Comparison of ENCODE assay signal across 1 cellular context in the genomic region with DNA sequence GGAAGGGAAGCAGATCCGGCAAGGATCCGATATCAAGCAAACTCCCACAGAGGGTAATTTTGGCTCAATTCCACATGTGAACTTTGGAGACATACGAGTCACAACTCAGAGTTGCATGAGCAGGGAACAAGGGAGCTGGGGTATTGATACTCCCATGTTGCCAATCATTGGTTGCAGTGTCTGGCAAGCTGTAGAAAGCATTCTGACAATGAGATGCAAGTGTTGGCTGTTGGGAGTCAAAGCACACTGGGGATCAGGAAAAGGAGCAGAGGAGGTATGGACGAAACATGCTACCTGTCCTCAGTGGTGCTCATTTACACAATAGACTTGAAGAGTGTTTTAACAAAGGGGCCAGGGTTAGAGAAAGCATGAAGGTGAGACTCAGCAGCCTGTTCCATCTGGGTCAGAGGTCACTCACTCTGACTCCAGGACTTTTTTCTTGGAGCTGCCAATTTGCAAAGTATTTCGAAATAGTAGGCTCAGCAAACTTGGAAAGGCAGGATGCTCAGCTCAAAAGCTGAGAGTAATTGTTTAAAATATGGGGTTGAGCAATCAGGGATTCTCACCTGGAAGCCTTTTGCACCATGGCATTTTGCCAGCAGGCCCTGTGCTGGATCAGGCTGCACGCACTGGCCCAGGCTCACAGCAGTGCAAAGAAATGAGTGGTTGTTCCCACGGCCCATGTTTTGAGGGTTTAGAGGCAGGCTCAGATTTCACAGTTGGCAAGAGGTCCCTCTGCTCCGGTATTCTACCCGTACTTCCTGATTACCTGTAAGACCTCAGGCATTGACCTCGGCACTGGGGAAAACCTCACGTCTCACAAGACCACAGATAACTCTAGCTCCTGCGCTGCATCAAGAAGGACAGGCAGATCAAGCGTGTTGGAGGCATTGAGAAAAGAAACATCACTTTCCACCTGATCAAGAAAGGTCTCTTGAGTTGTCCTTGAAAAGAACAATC.
A peak's percentile ranks its signal among the peaks of the same experiment; 100 is the strongest.
TF ChIP-seq lines count a peak whose summit lies in the region.

No MANE protein-coding gene starts in this region.

TF ChIP-seq in HepG2, 621 proteins besides CTCF, POLR2A, EP300 and RAD21 (continued from another document):
- TF ChIP-seq, protein P1, sequence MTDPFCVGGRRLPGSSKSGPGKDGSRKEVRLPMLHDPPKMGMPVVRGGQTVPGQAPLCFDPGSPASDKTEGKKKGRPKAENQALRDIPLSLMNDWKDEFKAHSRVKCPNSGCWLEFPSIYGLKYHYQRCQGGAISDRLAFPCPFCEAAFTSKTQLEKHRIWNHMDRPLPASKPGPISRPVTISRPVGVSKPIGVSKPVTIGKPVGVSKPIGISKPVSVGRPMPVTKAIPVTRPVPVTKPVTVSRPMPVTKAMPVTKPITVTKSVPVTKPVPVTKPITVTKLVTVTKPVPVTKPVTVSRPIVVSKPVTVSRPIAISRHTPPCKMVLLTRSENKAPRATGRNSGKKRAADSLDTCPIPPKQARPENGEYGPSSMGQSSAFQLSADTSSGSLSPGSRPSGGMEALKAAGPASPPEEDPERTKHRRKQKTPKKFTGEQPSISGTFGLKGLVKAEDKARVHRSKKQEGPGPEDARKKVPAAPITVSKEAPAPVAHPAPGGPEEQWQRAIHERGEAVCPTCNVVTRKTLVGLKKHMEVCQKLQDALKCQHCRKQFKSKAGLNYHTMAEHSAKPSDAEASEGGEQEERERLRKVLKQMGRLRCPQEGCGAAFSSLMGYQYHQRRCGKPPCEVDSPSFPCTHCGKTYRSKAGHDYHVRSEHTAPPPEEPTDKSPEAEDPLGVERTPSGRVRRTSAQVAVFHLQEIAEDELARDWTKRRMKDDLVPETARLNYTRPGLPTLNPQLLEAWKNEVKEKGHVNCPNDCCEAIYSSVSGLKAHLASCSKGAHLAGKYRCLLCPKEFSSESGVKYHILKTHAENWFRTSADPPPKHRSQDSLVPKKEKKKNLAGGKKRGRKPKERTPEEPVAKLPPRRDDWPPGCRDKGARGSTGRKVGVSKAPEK (CRISPR knock-in tag; IDR thresholded peaks at IDR 0.05; ENCODE audit: borderline replicate concordance): 0 out of 2 replicates have a peak, but pooled peaks have one; percentile 54
- no peak for TF ChIP-seq MTF1 (CRISPR knock-in tag; IDR thresholded peaks at IDR 0.05)
- TF ChIP-seq FOXK2 (IDR thresholded peaks at IDR 0.05): no peak; the same call in 1 of the 2 replicates
- peak; percentile 95; the same call in 1 of the 2 replicates for TF ChIP-seq ZMYM3 (CRISPR knock-in tag; IDR thresholded peaks at IDR 0.05)
- peak; percentile 94; the same call in 1 of the 2 replicates for TF ChIP-seq HOXD1 (CRISPR knock-in tag; IDR thresholded peaks at IDR 0.05)
- TF ChIP-seq KDM1A (CRISPR knock-in tag; IDR thresholded peaks at IDR 0.05): peak; percentile 68
